10 cellular contexts compared by ENCODE assay signal in genomic region chr17:80758793-80759673, GRCh38.
A peak's percentile ranks its signal among the peaks of the same experiment; 100 is the strongest.
DNase-seq lines count a peak whose midpoint lies in the region; ATAC-seq and TF ChIP-seq lines count a peak whose summit lies in the region.
"Had no signal": no experiment of that assay in that cellular context is flagged by ENCODE, and none has a peak within 500 bp of the region (broad histone marks: within the 10 kb centered on the region; RNA-seq: fewer than 3 reads in every experiment).

No MANE protein-coding gene starts in this region.

- H3K27ac ChIP-seq in gastroesophageal sphincter (peak overlapping the region in 3 of 4 donors; percentile 52 to 61 (median 57)), stomach smooth muscle (ENCODE audit: low read length) (peak overlapping the region; percentile 6)
- H3K27ac ChIP-seq: SK-N-MC had no signal

- peaks cover 0 to 24% of the 10 kb centered on the region in 2 donors for H3K36me3 ChIP-seq in gastroesophageal sphincter
- peaks cover 8 to 9% of the 10 kb centered on the region in 2 donors for H3K36me3 ChIP-seq in stomach smooth muscle (ENCODE audit: control insufficient read depth in 2 of 2, insufficient read depth in 2 of 2, low read length in 2 of 2)

- POLR2A ChIA-PET in activated B cell treated with CpG ODN at 0.5 μM for 24 hours (lab: Charles Lee): interaction anchor here (0.9 kb wide), 2 partner anchors 21 to 51 kb away, joined by 3 read pairs; no protein-coding TSS in a partner anchor

- H3K4me3 Mint-ChIP-seq in activated B cell treated with CpG ODN at 0.5 μM for 24 hours: no peak overlapping the region
- no peak overlapping the region for H3K4me3 Mint-ChIP-seq in Calu3 (ENCODE audit: low read depth, unreplicated experiment)

- ATAC-seq in activated B cell treated with CpG ODN at 0.5 μM for 24 hours (ENCODE audit: low read depth): no peak
- ATAC-seq in gastroesophageal sphincter: peak; percentile 39
- no peak for ATAC-seq in GM18909 (IDR thresholded peaks at IDR 0.05; ENCODE audit: poor library complexity, unreplicated experiment)

- no peak for TF ChIP-seq EP300 in gastroesophageal sphincter (IDR thresholded peaks at IDR 0.05)

- H3K27me3 ChIP-seq in gastroesophageal sphincter (no peaks in the 10 kb centered on the region), stomach smooth muscle (ENCODE audit: control insufficient read depth in 1 of 2, insufficient read depth in 2 of 2, low read length in 2 of 2) (no peaks in the 10 kb centered on the region)
- H3K27me3 ChIP-seq: adrenal gland had no signal

- intact Hi-C loops in activated B cell treated with CpG ODN at 0.5 μM for 24 hours (cut with micrococcal nuclease): no loop called here
- intact Hi-C loops in Calu3 (cut with micrococcal nuclease; ENCODE audit: unreplicated experiment): no loop called here

- no peak for TF ChIP-seq CTCF in activated B cell treated with CpG ODN at 0.5 μM for 24 hours (IDR thresholded peaks at IDR 0.05)
- no peak for TF ChIP-seq CTCF in gastroesophageal sphincter (IDR thresholded peaks at IDR 0.05)
- TF ChIP-seq CTCF in Calu3 (IDR thresholded peaks at IDR 0.05; ENCODE audit: unreplicated experiment): no peak

- CTCF ChIA-PET in activated B cell treated with CpG ODN at 0.5 μM for 24 hours (lab: Charles Lee) (interaction anchor here (1.1 kb wide), 1 partner anchor 140 kb away, joined by 3 read pairs; no protein-coding TSS in a partner anchor), Calu3 (lab: Charles Lee) (interaction anchor here (0.8 kb wide), 1 partner anchor 11 kb away, joined by 3 read pairs; no protein-coding TSS in a partner anchor)

- H3K9me3 ChIP-seq in gastroesophageal sphincter (no peaks in the 10 kb centered on the region), stomach smooth muscle (ENCODE audit: control insufficient read depth in 2 of 2, low read length in 2 of 2) (no peaks in the 10 kb centered on the region)
- H3K9me3 ChIP-seq: adrenal gland had no signal

- H3K27ac Mint-ChIP-seq in activated B cell treated with CpG ODN at 0.5 μM for 24 hours (peak overlapping the region; percentile 74), Calu3 (ENCODE audit: unreplicated experiment) (no peak overlapping the region)

- H3K9me3 Mint-ChIP-seq in activated B cell treated with CpG ODN at 0.5 μM for 24 hours: no peaks in the 10 kb centered on the region
- no peaks in the 10 kb centered on the region for H3K9me3 Mint-ChIP-seq in Calu3 (ENCODE audit: low read depth, unreplicated experiment)

- no peak overlapping the region for H3K4me3 ChIP-seq in gastroesophageal sphincter
- no peak overlapping the region for H3K4me3 ChIP-seq in stomach smooth muscle (ENCODE audit: low read length in 2 of 2)
- H3K4me3 ChIP-seq: adrenal gland, SK-N-MC had no signal

- peaks cover 0 to 23% (median 0%) of the 10 kb centered on the region in 3 donors for H3K4me1 ChIP-seq in gastroesophageal sphincter
- H3K4me1 ChIP-seq in stomach smooth muscle (ENCODE audit: control insufficient read depth, insufficient read depth, low read length): peaks cover 5% of the 10 kb centered on the region
- H3K4me1 ChIP-seq: adrenal gland had no signal

- BruUV-seq in Calu3 (replicated peaks; lab: Mats Ljungman, UMichigan): no TSS peak

- WGBS in gastroesophageal sphincter (ENCODE audit: low coverage in 1 of 2), 2 donors: 64 to 75% methylated on average over 7 to 9 of the region's 13 CpGs

- H3K36me3 Mint-ChIP-seq in activated B cell treated with CpG ODN at 0.5 μM for 24 hours (ENCODE audit: low read depth) (peaks cover 27% of the 10 kb centered on the region), Calu3 (ENCODE audit: insufficient read depth, unreplicated experiment) (peaks cover 4% of the 10 kb centered on the region)

- H3K4me1 Mint-ChIP-seq in activated B cell treated with CpG ODN at 0.5 μM for 24 hours (peaks cover 48% of the 10 kb centered on the region), Calu3 (ENCODE audit: low read depth, unreplicated experiment) (peaks cover 20% of the 10 kb centered on the region)

- no peak overlapping the region for H3K9ac ChIP-seq in stomach smooth muscle (ENCODE audit: low read length in 2 of 2)

- no peak for TF ChIP-seq POLR2A in gastroesophageal sphincter (IDR thresholded peaks at IDR 0.05)

- no peaks in the 10 kb centered on the region for H3K27me3 Mint-ChIP-seq in activated B cell treated with CpG ODN at 0.5 μM for 24 hours
- H3K27me3 Mint-ChIP-seq in Calu3 (ENCODE audit: unreplicated experiment): no peaks in the 10 kb centered on the region

- DNase-seq in activated effector memory CD4-positive, alpha-beta T cell treated with anti-CD3 and anti-CD28 coated beads, Interleukin-2, amount 50 U/mL, for 16 hours: peak; percentile 75
- DNase-seq in activated effector memory CD4-positive, alpha-beta T cell treated with Interleukin-2 at 50 U/mL for 16 hours: no peak
- DNase-seq in activated B cell treated with CpG ODN at 0.5 μM for 24 hours (no peak), NCI-H2081 treated with DMSO at 0.1 percent for 48 hours (lab: John Stamatoyannopoulos, UW) (no peak), Calu3 (no peak)
